Comparison of ENCODE assay signal across 11 cellular contexts in genomic region chr1:160708821-160709220, GRCh38. TPM values are rescaled to one million over a fixed set of nuclear protein-coding genes. Genes with fewer than 3 reads are reported as not detected.
A peak's percentile ranks its signal among the peaks of the same experiment; 100 is the strongest.
DNase-seq lines count a peak whose midpoint lies in the region; ATAC-seq, FAIRE-seq and TF ChIP-seq lines count a peak whose summit lies in the region.
"Had no signal": no experiment of that assay in that cellular context is flagged by ENCODE, and none has a peak within 500 bp of the region (broad histone marks: within the 10 kb centered on the region; RNA-seq: fewer than 3 reads in every experiment).

No MANE protein-coding gene starts in this region.

- no peak overlapping the region for H3K56ac ChIP-seq in H9 (ENCODE audit: insufficient read length, low read depth, low read length)

- H3K27me3 ChIP-seq in Karpas-422 (ENCODE audit: low read length) (no peaks in the 10 kb centered on the region), left lung (peaks cover 0 to 6% of the 10 kb centered on the region in 2 donors), H9 (ENCODE audit: insufficient read depth, low read length) (no peaks in the 10 kb centered on the region)
- H3K27me3 ChIP-seq: tibial nerve had no signal

- H2BK5ac ChIP-seq in H9 (ENCODE audit: insufficient read length, low read length) = no peak overlapping the region

- peaks cover 2% of the 10 kb centered on the region in 2 experiments; a peak in 2 of 4 replicates for H3K4me1 Mint-ChIP-seq in H9

- no CpG with 5 or more reads among the region's 4 CpGs for WGBS in H9 (ENCODE audit: extremely low coverage, insufficient read length, low lambda C conversion rate)

- peaks cover 69% of the 10 kb centered on the region for H3K4me1 ChIP-seq in Karpas-422 (ENCODE audit: low read length)
- peaks cover 0 to 73% of the 10 kb centered on the region in 2 donors for H3K4me1 ChIP-seq in left lung
- H3K4me1 ChIP-seq in H9 (ENCODE audit: insufficient read depth, low read length) = no peaks in the 10 kb centered on the region

- no peak overlapping the region for H4K5ac ChIP-seq in H9 (ENCODE audit: insufficient read length, low read depth, low read length)

- H3K23me2 ChIP-seq in H9 (ENCODE audit: insufficient read length, low read depth, low read length, poor library complexity, severe bottlenecking) = no peaks in the 10 kb centered on the region

- no peak overlapping the region for H3K4ac ChIP-seq in H9 (ENCODE audit: low read depth, low read length)

- H2BK12ac ChIP-seq in H9 (ENCODE audit: insufficient read length, low read depth, low read length) = no peak overlapping the region

- peaks cover 1% of the 10 kb centered on the region; the same call in 1 of the 2 replicates for H3K27me3 Mint-ChIP-seq in H9 (ENCODE audit: low read depth)

- no peaks in the 10 kb centered on the region for H3K9me3 Mint-ChIP-seq in H9

- H3K9ac ChIP-seq in Karpas-422 (ENCODE audit: low read length) = no peak overlapping the region
- no peak overlapping the region for H3K9ac ChIP-seq in H9 (ENCODE audit: extremely low read depth, insufficient read length, low read length)

- H3K27ac ChIP-seq in Karpas-422 (ENCODE audit: low read length) = no peak overlapping the region
- H3K27ac ChIP-seq in left lung = peak overlapping the region in 1 of 2 donors; percentile 88
- no peak overlapping the region for H3K27ac ChIP-seq in H9 (ENCODE audit: insufficient read length, low read depth, low read length)

- peak; percentile 38 for ATAC-seq in GM19463 (IDR thresholded peaks at IDR 0.05; ENCODE audit: unreplicated experiment)
- ATAC-seq in left lung = no peak
- ATAC-seq in Right ventricle myocardium inferior = no peak

- no peak overlapping the region for H3K23ac ChIP-seq in H9 (ENCODE audit: insufficient read length, low read depth, low read length)

- H2BK15ac ChIP-seq in H9 (ENCODE audit: low read depth, low read length) = no peak overlapping the region

- no peak overlapping the region for H3T11ph ChIP-seq in H9 (ENCODE audit: low read length)

- intact Hi-C loops in left lung (cut with DNase I) = no loop called here
- intact Hi-C loops in Right ventricle myocardium inferior (cut with DNase I) = no loop called here

- H2AFZ ChIP-seq in Karpas-422 (ENCODE audit: low read length) (peak overlapping the region; percentile 38; the same call in 1 of the 2 replicates), H9 (ENCODE audit: low read length) (no peak overlapping the region)

- no peak overlapping the region for H3K27ac Mint-ChIP-seq in H9

- H4K91ac ChIP-seq in H9 (ENCODE audit: insufficient read length, low read depth, low read length) = no peak overlapping the region

- no peak for TF ChIP-seq CTCF in left lung (IDR thresholded peaks at IDR 0.05)
- TF ChIP-seq CTCF in H9 (conservative IDR thresholded peaks at IDR 0.05) = no peak

- no peak overlapping the region for H3K4me3 Mint-ChIP-seq in H9

- H3K36me3 Mint-ChIP-seq in H9 (ENCODE audit: insufficient read depth in 1 of 3, low read depth in 3 of 3) = no peaks in the 10 kb centered on the region

- H4K8ac ChIP-seq in H9 (replicated peaks; ENCODE audit: insufficient read length, low read depth, low read length) = no peak overlapping the region

- H3K36me3 ChIP-seq in Karpas-422 (ENCODE audit: insufficient read depth, low read length) = no peaks in the 10 kb centered on the region
- H3K36me3 ChIP-seq in left lung = no peaks in the 10 kb centered on the region
- H3K36me3 ChIP-seq: tibial nerve had no signal

- H3K9me2 ChIP-seq in Karpas-422 (replicated peaks; ENCODE audit: insufficient read depth, low read length) = no peaks in the 10 kb centered on the region

- H3K79me1 ChIP-seq in H9 (ENCODE audit: insufficient read depth, low read depth, low read length, poor library complexity, severe bottlenecking) = no peaks in the 10 kb centered on the region

- FAIRE-seq in GM12891 (lab: Jason Lieb, UNC) = peak; percentile 90
- FAIRE-seq: astrocyte had no signal

- H3K9me3 ChIP-seq in Karpas-422 (ENCODE audit: low read length) = no peaks in the 10 kb centered on the region
- no peaks in the 10 kb centered on the region for H3K9me3 ChIP-seq in left lung
- no peaks in the 10 kb centered on the region for H3K9me3 ChIP-seq in H9 (ENCODE audit: control insufficient read depth, low read depth, low read length)
- H3K9me3 ChIP-seq: tibial nerve had no signal

- H3K18ac ChIP-seq in H9 (ENCODE audit: insufficient read length, low read depth, low read length) = no peak overlapping the region

- H3K4me2 ChIP-seq in Karpas-422 (ENCODE audit: low read depth, low read length, poor library complexity, severe bottlenecking) (peak overlapping the region; percentile 37), H9 (ENCODE audit: insufficient read depth, insufficient read length, low read length) (no peak overlapping the region)

- H3K14ac ChIP-seq in H9 (ENCODE audit: insufficient read depth, low read length) = no peak overlapping the region

- no peaks in the 10 kb centered on the region for H3K79me2 ChIP-seq in Karpas-422 (ENCODE audit: low read length)
- H3K79me2 ChIP-seq in H9 (ENCODE audit: insufficient read depth, low read length) = no peaks in the 10 kb centered on the region

- no peak overlapping the region for H2BK120ac ChIP-seq in H9 (ENCODE audit: low read depth, low read length, poor library complexity, severe bottlenecking)

- H4K20me1 ChIP-seq in Karpas-422 (ENCODE audit: insufficient read depth, low read depth, low read length) (no peaks in the 10 kb centered on the region), H9 (ENCODE audit: control insufficient read depth, insufficient read depth, insufficient read length) (no peaks in the 10 kb centered on the region)

- no peak overlapping the region for H2AK5ac ChIP-seq in H9 (ENCODE audit: insufficient read length, low read length)

- DNase-seq in GM12891 (ENCODE audit: insufficient read length, low spot score) (no peak), Karpas-422 (peak; percentile 63), left lung (no peak), Right ventricle myocardium inferior (ENCODE audit: missing footprints) (no peak), AG08395 (ENCODE audit: low spot score) (no peak), H9 (no peak)
- DNase-seq in effector CD4-positive, alpha-beta T cell = peak; percentile 21
- DNase-seq: NCI-H187 treated with DMSO at 0.1 percent for 48 hours had no signal

- no peak overlapping the region for H2BK20ac ChIP-seq in H9 (ENCODE audit: low read depth, low read length, poor library complexity, severe bottlenecking)

- H3K4me3 ChIP-seq in Karpas-422 (ENCODE audit: low read length) = no peak overlapping the region
- peak overlapping the region in 1 of 2 donors; percentile 58 for H3K4me3 ChIP-seq in left lung

- TF ChIP-seq POLR2A in GM12891 (IDR thresholded peaks at IDR 0.05; ENCODE audit: low read depth, low read length) = peak; percentile 47; the same call in 1 of the 2 replicates

TF ChIP-seq in GM12891, 5 proteins besides CTCF, POLR2A, EP300 and RAD21:
- no peak for TF ChIP-seq SPI1 (IDR thresholded peaks at IDR 0.05; ENCODE audit: low read depth, low read length)
- peak; percentile 49; the same call in 1 of the 2 replicates for TF ChIP-seq POLR2AphosphoS5 (IDR thresholded peaks at IDR 0.05; ENCODE audit: low read depth, low read length)
TF ChIP-seq in GM12891: peak in this region for 1.

RNA-seq across cellular contexts. Expression of gene CD48, which starts 2.8 kb away (rescaled TPM):
- 614 TPM for polyA plus RNA-seq in GM12891 (2012; ENCODE audit: low read depth, missing spikeins)
- 26.9 and 56.3 TPM in 2 replicates for total RNA-seq in Karpas-422 (2014; rRNA removed; shearing (Covaris generic); ENCODE audit: low replicate concordance)
- 10 to 100 TPM in 1 of 2 donors, 1 to 10 TPM in 1; 9.9 to 35.5 TPM for total RNA-seq in left lung
- 2.0 TPM for total RNA-seq in Right ventricle myocardium inferior
- not detected in 2 replicates for total RNA-seq in H9 (2021)
- total RNA-seq: astrocyte had no signal

RNA-seq across cellular contexts. Expression of gene SLAMF7, which starts 30.2 kb away (rescaled TPM):
- polyA plus RNA-seq in GM12891 (2012; ENCODE audit: low read depth, missing spikeins) = 123 TPM
- 0.15 and 0.76 TPM in 2 replicates for total RNA-seq in Karpas-422 (2014; rRNA removed; shearing (Covaris generic); ENCODE audit: low replicate concordance)
- total RNA-seq in left lung (10 to 100 TPM; 16.9 to 33.8 TPM), Right ventricle myocardium inferior (0.46 TPM), H9 (2021) (not detected in 2 replicates)

Comparison
In these comparisons a context has a peak if more than half of its experiments do, and no peak if none do; other contexts are left out.
1. DNase-seq: peak in Karpas-422 (single experiment) and effector CD4-positive, alpha-beta T cell (single experiment); none in GM12891 (single experiment), left lung (0 of 2), Right ventricle myocardium inferior (single experiment), AG08395 (single experiment) and H9 (single experiment).
2. RNA of gene SLAMF7, which starts 30.2 kb away (total RNA-seq): 16.9 to 33.8 TPM in left lung; 0.46 TPM in Right ventricle myocardium inferior (single experiment), 0.15 to 0.76 TPM in Karpas-422 and not detected in H9; every median in the first group is over 10 times any median in the second.